Comparison of ENCODE assay signal across 10 cellular contexts in the genomic region with DNA sequence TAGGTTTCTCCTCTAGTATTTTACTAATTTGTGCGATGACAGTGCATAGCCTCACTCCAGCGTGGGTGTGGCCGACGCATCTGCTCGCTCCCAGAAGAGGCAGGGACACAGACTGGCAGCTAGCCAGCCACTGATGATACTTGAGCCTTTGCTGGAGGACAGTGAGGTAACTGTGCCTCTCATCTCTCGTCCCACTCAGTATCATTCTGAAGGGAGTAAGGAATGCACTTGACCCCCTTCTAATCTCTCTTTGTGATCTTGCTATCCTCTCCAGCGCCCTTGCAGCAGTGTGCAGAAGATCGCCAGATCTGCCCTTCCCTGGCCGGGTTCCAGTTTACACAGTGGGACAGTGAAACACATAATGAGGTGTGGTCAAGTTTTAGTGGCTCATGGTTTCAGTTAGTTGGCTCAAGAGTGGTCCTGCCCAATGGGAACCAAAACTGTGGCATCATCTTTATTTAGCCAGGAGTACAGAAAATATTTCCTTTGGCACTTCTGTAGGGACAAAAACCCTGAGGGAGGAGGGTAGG. TPM values are rescaled to one million over a fixed set of nuclear protein-coding genes. Genes with fewer than 3 reads are reported as not detected.
DNase-seq lines count a peak whose midpoint lies in the region; ATAC-seq and TF ChIP-seq lines count a peak whose summit lies in the region.
"Had no signal": no experiment of that assay in that cellular context is flagged by ENCODE, and none has a peak within 500 bp of the region (broad histone marks: within the 10 kb centered on the region; RNA-seq: fewer than 3 reads in every experiment).

No MANE protein-coding gene starts in this region.

- no peak overlapping the region for H2AK9ac ChIP-seq in IMR-90 (replicated peaks; ENCODE audit: low read depth, low read length, poor library complexity)

- H3K4me2 ChIP-seq in IMR-90 (ENCODE audit: low read depth, low read length) = no peak overlapping the region
- no peak overlapping the region for H3K4me2 ChIP-seq in PC-3 (ENCODE audit: low read length)

- H3K4ac ChIP-seq in IMR-90 (ENCODE audit: low read depth, low read length) = no peak overlapping the region

- H3K18ac ChIP-seq in IMR-90 (ENCODE audit: low read depth, low read length) = no peak overlapping the region

- dilution Hi-C loops in IMR-90 (cut with HindIII; ENCODE audit: low sequenced_read_pairs, unreplicated experiment) = no loop called here

- H3K27me3 ChIP-seq in IMR-90 (ENCODE audit: control insufficient read depth, insufficient read depth, low read length) (no peaks in the 10 kb centered on the region), SJCRH30 (no peaks in the 10 kb centered on the region), subcutaneous abdominal adipose tissue (ENCODE audit: control insufficient read depth in 5 of 5, insufficient read depth in 4 of 5, low read length in 5 of 5) (no peaks in the 10 kb centered on the region), PC-3 (ENCODE audit: low read length) (no peaks in the 10 kb centered on the region)
- H3K27me3 ChIP-seq: transverse colon had no signal

- CTCF ChIA-PET in IMR-90 (lab: Yijun Ruan, JAX) = no interaction called here
- CTCF ChIA-PET in PC-3 (lab: Charles Lee) = no interaction called here

- H4K8ac ChIP-seq in IMR-90 (ENCODE audit: low read depth in 2 of 2, low read length in 2 of 2) = no peak overlapping the region

- TF ChIP-seq POLR2A in IMR-90 (IDR thresholded peaks at IDR 0.05; ENCODE audit: low read depth, low read length) = no peak

- H2AFZ ChIP-seq in IMR-90 (replicated peaks; ENCODE audit: low read length, poor library complexity) (peak overlapping the region; percentile 30), PC-3 (ENCODE audit: low read length) (no peak overlapping the region)

- BruUV-seq in IMR-90 (replicated peaks; lab: Mats Ljungman, UMichigan) (no TSS peak), PC-3 (replicated peaks; lab: Mats Ljungman, UMichigan) (no TSS peak)

- H3K9ac ChIP-seq in IMR-90 (ENCODE audit: low read depth, low read length) (no peak overlapping the region), subcutaneous abdominal adipose tissue (ENCODE audit: low read length in 5 of 5) (peak overlapping the region in 2 of 5 donors; percentile 39 to 42), PC-3 (ENCODE audit: low read length) (no peak overlapping the region)

- no peaks in the 10 kb centered on the region for H3F3A ChIP-seq in PC-3 (ENCODE audit: low read length, unreplicated experiment)

- H2BK120ac ChIP-seq in IMR-90 (ENCODE audit: low read depth, low read length) = no peak overlapping the region

- no peaks in the 10 kb centered on the region for H3K79me1 ChIP-seq in IMR-90 (ENCODE audit: low read depth in 1 of 2, low read length in 2 of 2)

- H3K9me3 ChIP-seq in IMR-90 (ENCODE audit: control insufficient read depth, insufficient read depth, low read length) (no peaks in the 10 kb centered on the region), SJCRH30 (replicated peaks) (no peaks in the 10 kb centered on the region), subcutaneous abdominal adipose tissue (ENCODE audit: control insufficient read depth in 5 of 5, low read length in 5 of 5) (no peaks in the 10 kb centered on the region), PC-3 (ENCODE audit: low read length) (no peaks in the 10 kb centered on the region)
- H3K9me3 ChIP-seq: transverse colon had no signal

- no peak overlapping the region for H2AK5ac ChIP-seq in IMR-90 (ENCODE audit: low read depth, low read length)

- intact Hi-C loops in IMR-90 (cut with micrococcal nuclease) = no loop called here
- intact Hi-C loops in left cardiac atrium (cut with DNase I) = no loop called here
- intact Hi-C loops in PC-3 (cut with micrococcal nuclease) = no loop called here

- H3K23ac ChIP-seq in IMR-90 (ENCODE audit: low read depth, low read length) = no peak overlapping the region

- TF ChIP-seq CTCF in IMR-90 (conservative IDR thresholded peaks at IDR 0.05; ENCODE audit: low read depth, low read length) = no peak
- no peak for TF ChIP-seq CTCF in PC-3 (conservative IDR thresholded peaks at IDR 0.05; ENCODE audit: low read depth, low read length)

- POLR2A ChIA-PET in IMR-90 (lab: Charles Lee; ENCODE audit: unreplicated experiment) (no interaction called here), PC-3 (lab: Charles Lee; ENCODE audit: unreplicated experiment) (no interaction called here)

- H3K36me3 ChIP-seq in IMR-90 (ENCODE audit: control insufficient read depth, insufficient read depth, low read length) (peaks cover 7% of the 10 kb centered on the region), SJCRH30 (peaks cover 79% of the 10 kb centered on the region), subcutaneous abdominal adipose tissue (ENCODE audit: control insufficient read depth in 5 of 5, insufficient read depth in 5 of 5, low read length in 5 of 5) (no peaks in the 10 kb centered on the region), PC-3 (ENCODE audit: low read depth, low read length) (peaks cover 68% of the 10 kb centered on the region)
- H3K36me3 ChIP-seq: transverse colon had no signal

- H4K91ac ChIP-seq in IMR-90 (ENCODE audit: insufficient read depth, low read depth, low read length) = no peak overlapping the region

- ATAC-seq in IMR-90 (ENCODE audit: low read depth) (no peak), left cardiac atrium (peak; percentile 79 to 82), PC-3 (no peak)

- H3K27ac ChIP-seq in IMR-90 (ENCODE audit: insufficient read depth, low read length) = no peak overlapping the region
- H3K27ac ChIP-seq in SJCRH30 = no peak overlapping the region
- H3K27ac ChIP-seq in subcutaneous abdominal adipose tissue (ENCODE audit: low read depth, low read length) = peak overlapping the region; percentile 84
- no peak overlapping the region for H3K27ac ChIP-seq in PC-3 (ENCODE audit: low read length)

- no peaks in the 10 kb centered on the region for H3K79me2 ChIP-seq in PC-3 (ENCODE audit: low read length)

- TF ChIP-seq RAD21 in IMR-90 (IDR thresholded peaks at IDR 0.05; ENCODE audit: low read length) = no peak

- no peak overlapping the region for H2BK20ac ChIP-seq in IMR-90 (ENCODE audit: low read depth, low read length)

- H4K20me1 ChIP-seq in IMR-90 (ENCODE audit: insufficient read depth, low read length) (no peaks in the 10 kb centered on the region), PC-3 (ENCODE audit: low read length) (no peaks in the 10 kb centered on the region; the same call in 1 of the 2 replicates)

- H3K56ac ChIP-seq in IMR-90 (ENCODE audit: extremely low read depth, insufficient read depth, low read length) = no peak overlapping the region

- H2BK15ac ChIP-seq in IMR-90 (ENCODE audit: low read depth, low read length) = no peak overlapping the region

- DNase-seq in IMR-90 (no peak), SJCRH30 (peak; percentile 78 to 80), left cardiac atrium (peak; percentile 87), iPS-NIHi7 (ENCODE audit: extremely low spot score) (no peak), PC-3 (no peak), UCSD-AML1 (lab: John Stamatoyannopoulos, UW; ENCODE audit: unreplicated experiment) (no peak), SW480 (ENCODE audit: low spot score) (no peak)
- DNase-seq: kidney glomerular epithelial cell, transverse colon had no signal

- no peaks in the 10 kb centered on the region; the same call in 1 of the 2 replicates for H3K9me1 ChIP-seq in IMR-90 (ENCODE audit: insufficient read depth, low read length)

- WGBS in IMR-90 (ENCODE audit: extremely low coverage in 2 of 2, insufficient read length in 1 of 2), 2 experiments = no CpG with 5 or more reads among the region's 9 CpGs

- no peak overlapping the region for H4K5ac ChIP-seq in IMR-90 (ENCODE audit: low read depth, low read length)

- no peak overlapping the region for H3K4me3 ChIP-seq in IMR-90 (ENCODE audit: insufficient read depth, low read depth, low read length)
- H3K4me3 ChIP-seq in SJCRH30 = no peak overlapping the region
- peak overlapping the region; percentile 12 to 43 (median 42) for H3K4me3 ChIP-seq in subcutaneous abdominal adipose tissue (ENCODE audit: low read depth in 1 of 5, low read length in 5 of 5)
- no peak overlapping the region for H3K4me3 ChIP-seq in PC-3 (ENCODE audit: low read length)
- H3K4me3 ChIP-seq: transverse colon had no signal

- no peaks in the 10 kb centered on the region for H3K4me1 ChIP-seq in IMR-90 (ENCODE audit: control insufficient read depth, insufficient read depth, low read length)
- peaks cover 3% of the 10 kb centered on the region; the same call in 1 of the 2 replicates for H3K4me1 ChIP-seq in SJCRH30
- peaks cover 4 to 31% (median 23%) of the 10 kb centered on the region in 5 donors for H3K4me1 ChIP-seq in subcutaneous abdominal adipose tissue (ENCODE audit: control insufficient read depth in 5 of 5, insufficient read depth in 5 of 5, low read length in 5 of 5)
- H3K4me1 ChIP-seq in PC-3 (ENCODE audit: insufficient read depth, low read length) = no peaks in the 10 kb centered on the region
- H3K4me1 ChIP-seq: transverse colon had no signal

- no peaks in the 10 kb centered on the region for H3K9me2 ChIP-seq in PC-3 (replicated peaks; ENCODE audit: low read length)

- in situ Hi-C loops in IMR-90 (cut with MboI; ENCODE audit: low sequenced_read_pairs) = no loop called here

- no peak overlapping the region for H3K14ac ChIP-seq in IMR-90 (replicated peaks; ENCODE audit: low read depth, low read length)

- no peak overlapping the region for H2BK5ac ChIP-seq in IMR-90 (ENCODE audit: low read depth, low read length, poor library complexity, severe bottlenecking)

TF ChIP-seq in IMR-90, 13 proteins besides CTCF, POLR2A, EP300 and RAD21 (continues in another document):
- TF ChIP-seq BHLHE40 (IDR thresholded peaks at IDR 0.05; ENCODE audit: low read depth, low read length) = no peak
- TF ChIP-seq NFE2L2 (IDR thresholded peaks at IDR 0.05; ENCODE audit: low read depth, low read length) = no peak

RNA-seq across cellular contexts. Expression of a gene that starts 17.5 kb away (rescaled TPM):
- total RNA-seq in IMR-90 (2012; rRNA removed) (16.7 and 17.7 TPM in 2 replicates), left cardiac atrium (1 to 10 TPM in 1 of 2 donors, under 1 TPM in 1; 0.42 to 2.9 TPM), PC-3 (2014; rRNA removed) (85.5 and 89.6 TPM in 2 replicates)
- 16.5 and 19.4 TPM in 2 replicates for polyA plus RNA-seq in IMR-90 (2012; rRNA removed)
- polyA plus RNA-seq in IMR-90 (2012; cell fraction: cytosol; rRNA removed) = 4.6 and 7.8 TPM in 2 replicates
- polyA plus RNA-seq in IMR-90 (2012; cell fraction: nucleus; rRNA removed; ENCODE audit: low replicate concordance) = 7.2 and 9.7 TPM in 2 replicates
- 73.4 and 82.0 TPM in 2 replicates for total RNA-seq in SJCRH30 (2014; rRNA removed; shearing (Covaris generic))

RNA-seq across cellular contexts. Expression of a gene that starts 28.0 kb away (rescaled TPM):
- total RNA-seq in IMR-90 (2012; rRNA removed) = 1.1 and 1.4 TPM in 2 replicates
- polyA plus RNA-seq in IMR-90 (2012; rRNA removed) = 0.84 and 0.99 TPM in 2 replicates
- 0.96 and 1.4 TPM in 2 replicates for polyA plus RNA-seq in IMR-90 (2012; cell fraction: cytosol; rRNA removed)
- 0.28 and 0.47 TPM in 2 replicates for polyA plus RNA-seq in IMR-90 (2012; cell fraction: nucleus; rRNA removed; ENCODE audit: low replicate concordance)
- total RNA-seq in SJCRH30 (2014; rRNA removed; shearing (Covaris generic)) = 26.4 and 27.1 TPM in 2 replicates
- 1 to 10 TPM; 1.4 to 2.1 TPM for total RNA-seq in left cardiac atrium
- total RNA-seq in PC-3 (2014; rRNA removed) = not detected in 2 replicates

RNA-seq across cellular contexts. Expression of a gene that starts 47.8 kb away (rescaled TPM):
- 44.1 and 44.2 TPM in 2 replicates for total RNA-seq in IMR-90 (2012; rRNA removed)
- 108 TPM in 2 replicates for polyA plus RNA-seq in IMR-90 (2012; rRNA removed)
- 51.0 and 82.3 TPM in 2 replicates for polyA plus RNA-seq in IMR-90 (2012; cell fraction: cytosol; rRNA removed)
- 226 and 252 TPM in 2 replicates for polyA plus RNA-seq in IMR-90 (2012; cell fraction: nucleus; rRNA removed; ENCODE audit: low replicate concordance)
- total RNA-seq in SJCRH30 (2014; rRNA removed; shearing (Covaris generic)) = 153 and 157 TPM in 2 replicates
- 10 to 100 TPM; 51.6 to 61.5 TPM for total RNA-seq in left cardiac atrium
- total RNA-seq in PC-3 (2014; rRNA removed) = 77.8 and 124 TPM in 2 replicates

Comparison
In these comparisons a context has a peak if more than half of its experiments do, and no peak if none do; other contexts are left out.
1. ATAC-seq: peak in left cardiac atrium (2 of 2); none in IMR-90 (single experiment) and PC-3 (single experiment).
2. DNase-seq: peak in SJCRH30 (2 of 2) and left cardiac atrium (single experiment); none in IMR-90 (single experiment), iPS-NIHi7 (single experiment), PC-3 (single experiment), UCSD-AML1 (single experiment) and SW480 (single experiment).
3. H3K4me3 ChIP-seq: peak in subcutaneous abdominal adipose tissue (5 of 5); none in IMR-90 (single experiment), SJCRH30 (single experiment) and PC-3 (single experiment).